ENCODE assay signal across 20 cellular contexts in genomic region chr2:152075427-152076050, GRCh38. TPM values are rescaled to one million over a fixed set of nuclear protein-coding genes. Genes with fewer than 3 reads are reported as not detected.
DNase-seq lines count a peak whose midpoint lies in the region; ATAC-seq and TF ChIP-seq lines count a peak whose summit lies in the region.
"Had no signal": no experiment of that assay in that cellular context is flagged by ENCODE, and none has a peak within 500 bp of the region (broad histone marks: within the 10 kb centered on the region; RNA-seq: fewer than 3 reads in every experiment).

No MANE protein-coding gene starts in this region.

- no TSS peak for BruUV-seq in Calu3 (replicated peaks; lab: Mats Ljungman, UMichigan)

- H3K9me3 ChIP-seq in left ventricle myocardium inferior (replicated peaks), result no peaks in the 10 kb centered on the region
- H3K9me3 ChIP-seq in lung (ENCODE audit: control insufficient read depth in 2 of 2, insufficient read depth in 1 of 2, low read length in 1 of 2), result peaks cover 0 to 2% of the 10 kb centered on the region in 2 donors
- no peaks in the 10 kb centered on the region for H3K9me3 ChIP-seq in upper lobe of right lung

- H3K36me3 Mint-ChIP-seq in CD14-positive monocyte, result peaks cover 2 to 10% of the 10 kb centered on the region in 2 donors
- H3K36me3 Mint-ChIP-seq in Calu3 (ENCODE audit: insufficient read depth, unreplicated experiment), result no peaks in the 10 kb centered on the region

- 52 to 87% methylated on average over 4 of the region's 4 CpGs for WGBS in lung, 2 donors

- H3K27me3 ChIP-seq in left ventricle myocardium inferior (ENCODE audit: low read depth) (no peaks in the 10 kb centered on the region), lung (ENCODE audit: control insufficient read depth, insufficient read depth) (no peaks in the 10 kb centered on the region), upper lobe of right lung (no peaks in the 10 kb centered on the region)

- CTCF ChIA-PET in Calu3 (lab: Charles Lee), result interaction anchor here (0.7 kb wide), 1 partner anchor 77 kb away, joined by 4 read pairs; no protein-coding TSS in a partner anchor

- intact Hi-C loops in Right ventricle myocardium superior (cut with DNase I) (no loop called here), left ventricle myocardium inferior (cut with micrococcal nuclease) (no loop called here), upper lobe of right lung (cut with DNase I) (no loop called here), CD14-positive monocyte (cut with micrococcal nuclease) (no loop called here), Calu3 (cut with micrococcal nuclease; ENCODE audit: unreplicated experiment) (no loop called here)

- H3K4me3 ChIP-seq in left ventricle myocardium inferior (no peak overlapping the region), lung (no peak overlapping the region), upper lobe of right lung (no peak overlapping the region)

- H3K27me3 Mint-ChIP-seq in CD14-positive monocyte (ENCODE audit: low read depth in 3 of 3) (peaks cover 0 to 2% (median 1%) of the 10 kb centered on the region in 3 donors), Calu3 (ENCODE audit: unreplicated experiment) (peaks cover 26% of the 10 kb centered on the region)

- no peak overlapping the region for H3K27ac Mint-ChIP-seq in CD14-positive monocyte
- H3K27ac Mint-ChIP-seq in Calu3 (ENCODE audit: unreplicated experiment), result no peak overlapping the region

- H3K27ac ChIP-seq in left ventricle myocardium inferior (replicated peaks) (no peak overlapping the region), lung (ENCODE audit: low read depth in 1 of 2, low read length in 1 of 2) (no peak overlapping the region), upper lobe of right lung (no peak overlapping the region)
- H3K27ac ChIP-seq: C4-2B had no signal

- peaks cover 7% of the 10 kb centered on the region for H3K4me1 ChIP-seq in left ventricle myocardium inferior
- no peaks in the 10 kb centered on the region for H3K4me1 ChIP-seq in lung (ENCODE audit: control insufficient read depth in 2 of 2, insufficient read depth in 2 of 2, low read length in 2 of 2)
- no peaks in the 10 kb centered on the region for H3K4me1 ChIP-seq in upper lobe of right lung

- H3K4me1 Mint-ChIP-seq in CD14-positive monocyte, result peaks cover 12% of the 10 kb centered on the region
- no peaks in the 10 kb centered on the region for H3K4me1 Mint-ChIP-seq in Calu3 (ENCODE audit: low read depth, unreplicated experiment)

- DNase-seq in Right ventricle myocardium superior (no peak), left ventricle myocardium inferior (no peak), cerebellum (ENCODE audit: low spot score) (peak; percentile 46), lung (ENCODE audit: low spot score) (no peak), upper lobe of right lung (no peak), CD14-positive monocyte (ENCODE audit: low spot score) (no peak), Calu3 (no peak), NCI-H446 treated with DMSO at 0.1 percent for 48 hours (lab: John Stamatoyannopoulos, UW) (no peak)
- DNase-seq: COR-L47, DMS153, HCEC 1CT, IMR-90, Kasumi-1, MM.1S, NCI-H1105 treated with DMSO at 0.1 percent for 48 hours, NCI-H1694 treated with DMSO at 0.1 percent for 48 hours, NCI-H226, NCI-H526 treated with DMSO at 0.1 percent for 48 hours, OCI-M1 had no signal

- ATAC-seq in Right ventricle myocardium superior (ENCODE audit: poor library complexity), result peak; percentile 74
- ATAC-seq in lung (ENCODE audit: insufficient read depth, low FRiP score), result peak; percentile 19
- peak; percentile 55 for ATAC-seq in upper lobe of right lung

- peaks cover 0 to 2% (median 0%) of the 10 kb centered on the region in 7 donors for H3K9me3 Mint-ChIP-seq in CD14-positive monocyte
- H3K9me3 Mint-ChIP-seq in Calu3 (ENCODE audit: low read depth, unreplicated experiment), result no peaks in the 10 kb centered on the region

- H3K4me3 Mint-ChIP-seq in CD14-positive monocyte, result no peak overlapping the region
- no peak overlapping the region for H3K4me3 Mint-ChIP-seq in Calu3 (ENCODE audit: low read depth, unreplicated experiment)

- TF ChIP-seq CTCF in left ventricle myocardium inferior (IDR thresholded peaks at IDR 0.05; ENCODE audit: borderline replicate concordance) (no peak), lung (IDR thresholded peaks at IDR 0.05; ENCODE audit: control extremely low read depth, extremely low read depth) (no peak), upper lobe of right lung (IDR thresholded peaks at IDR 0.05) (no peak), CD14-positive monocyte (IDR thresholded peaks at IDR 0.05) (no peak), Calu3 (IDR thresholded peaks at IDR 0.05; ENCODE audit: unreplicated experiment) (no peak)

- no peaks in the 10 kb centered on the region for H3K36me3 ChIP-seq in left ventricle myocardium inferior
- H3K36me3 ChIP-seq in lung (ENCODE audit: control insufficient read depth in 2 of 2, insufficient read depth in 2 of 2, low read length in 2 of 2), result no peaks in the 10 kb centered on the region
- H3K36me3 ChIP-seq in upper lobe of right lung, result no peaks in the 10 kb centered on the region

RNA-seq across cellular contexts. Expression of gene CACNB4, which starts 23.3 kb away (rescaled TPM):
- 0.46 TPM for total RNA-seq in Right ventricle myocardium superior
- total RNA-seq in left ventricle myocardium inferior, result 0.25 TPM
- total RNA-seq in cerebellum, result 75.6 TPM
- total RNA-seq in lung, result 10 to 100 TPM in 1 of 2 donors, 1 to 10 TPM in 1; 8.1 to 10.9 TPM
- polyA plus RNA-seq in lung, result 1 to 10 TPM in 1 of 2 donors, under 1 TPM in 1; 0.57 to 3.0 TPM
- 15.3 TPM for total RNA-seq in upper lobe of right lung
- polyA plus RNA-seq in CD14-positive monocyte, result 1 to 10 TPM in 1 of 2 donors, under 1 TPM in 1; 0.44 to 1.9 TPM
- total RNA-seq in Calu3 (2022), result 0.33 and 0.51 TPM in 2 replicates

Comparison
In these comparisons a context has a peak if more than half of its experiments do, and no peak if none do; other contexts are left out.
1. ATAC-seq: peak in every context shown above with its lines; median percentile 74 in Right ventricle myocardium superior; 55 in upper lobe of right lung; 19 in lung.